21 cellular contexts compared by ENCODE assay signal in the genomic region with DNA sequence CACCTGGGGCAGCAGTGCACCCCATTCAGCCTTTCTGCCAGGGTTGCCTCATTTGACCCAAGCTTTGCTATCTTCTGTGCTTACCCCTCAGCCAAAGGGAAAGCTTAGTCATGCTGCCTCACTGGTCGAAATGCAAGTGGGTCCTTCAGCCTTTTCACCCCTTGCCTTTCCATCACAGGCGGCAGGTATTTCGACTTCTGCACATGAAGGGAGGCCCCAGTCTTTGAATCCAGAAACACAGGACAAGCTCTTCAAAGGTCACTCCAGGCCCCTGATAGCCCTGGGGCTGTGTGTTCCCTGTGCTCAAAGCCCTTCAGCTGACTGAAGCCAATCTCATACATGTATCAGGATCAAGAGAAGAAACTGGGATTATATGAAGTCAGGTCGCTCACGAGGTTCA.
"Had no signal": no experiment of that assay in that cellular context is flagged by ENCODE, and none has a peak within 500 bp of the region (broad histone marks: within the 10 kb centered on the region; RNA-seq: fewer than 3 reads in every experiment).

No MANE protein-coding gene starts in this region.

- H3K27me3 ChIP-seq: foreskin keratinocyte, tibial nerve had no signal

- H3K27ac ChIP-seq: foreskin keratinocyte, skin epidermis, tibial nerve had no signal

- H3K4me3 ChIP-seq: skin epidermis, tibial nerve had no signal

- DNase-seq: activated CD4-positive, alpha-beta T cell treated with anti-CD3 and anti-CD28 coated beads, Interleukin-2, amount 50 U/mL, for 48 hours; activated CD4-positive, CD25-positive, alpha-beta regulatory T cell treated with anti-CD3 and anti-CD28 coated beads, Interleukin-2, amount 50 U/mL, for 72 hours; activated CD8-positive, alpha-beta memory T cell treated with anti-CD3 and anti-CD28 coated beads, Interleukin-2, amount 10 ng/mL, durations not matched to agents 7 days and 5 days; activated effector memory CD4-positive, alpha-beta T cell treated with Interleukin-2 at 50 U/mL for 16 hours; activated naive CD4-positive, alpha-beta T cell treated with anti-CD3 and anti-CD28 coated beads, Interleukin-2, amount 50 U/mL, for 16 hours; activated T-cell treated with anti-CD3 and anti-CD28 coated beads, Interleukin-2, amount 50 U/mL, for 24 hours; central memory CD4-positive, alpha-beta T cell; cortex of kidney; effector CD8-positive, alpha-beta T cell; foreskin keratinocyte; head of caudate nucleus; immature natural killer cell; left colon; naive thymus-derived CD8-positive, alpha-beta T cell; posterior cingulate gyrus; retina; stimulated activated CD4-positive, alpha-beta T cell treated with anti-CD3 and anti-CD28 coated beads, Interleukin-15, amount 100 ng/mL, for 24 hours; stimulated activated CD4-positive, alpha-beta T cell treated with anti-CD3 and anti-CD28 coated beads, Interleukin-4, amount 100 ng/mL, for 24 hours; stimulated activated naive CD4-positive, alpha-beta T cell had no signal

- ATAC-seq: activated CD8-positive, alpha-beta memory T cell treated with anti-CD3 and anti-CD28 coated beads, Interleukin-2, amount 10 ng/mL, durations not matched to agents 7 days and 5 days; left colon; naive thymus-derived CD8-positive, alpha-beta T cell had no signal

- H3K36me3 ChIP-seq: tibial nerve had no signal
